1 cellular context compared by ENCODE assay signal in genomic region chr6:130964808-130965604, GRCh38.
TF ChIP-seq lines count a peak whose summit lies in the region.

No MANE protein-coding gene starts in this region.

TF ChIP-seq in endothelial cell of umbilical vein, 7 proteins besides CTCF, POLR2A, EP300 and RAD21 (continued from another document):
- TF ChIP-seq POLR2AphosphoS5 (IDR thresholded peaks at IDR 0.05; ENCODE audit: insufficient read depth, low read depth, low read length) (no peak), EZH2 (IDR thresholded peaks at IDR 0.05; ENCODE audit: borderline replicate concordance, low read depth, low read length, severe bottlenecking) (no peak)
TF ChIP-seq in endothelial cell of umbilical vein: peak in this region for 1.
